ENCODE assay signal across 1 cellular context in genomic region chr10:72333111-72334012, GRCh38.
TF ChIP-seq lines count a peak whose summit lies in the region.

No MANE protein-coding gene starts in this region.

TF ChIP-seq in GM12878, 131 proteins besides CTCF, POLR2A, EP300 and RAD21:
- TF ChIP-seq NR2F1 (conservative IDR thresholded peaks at IDR 0.05) (0 out of 2 replicates have a peak, but pooled peaks have one; percentile 30), TARDBP (IDR thresholded peaks at IDR 0.05; ENCODE audit: borderline replicate concordance) (no peak), CUX1 (IDR thresholded peaks at IDR 0.05; ENCODE audit: insufficient replicate concordance, low read depth, low read length) (no peak), MTA2 (IDR thresholded peaks at IDR 0.05; ENCODE audit: low read depth) (peak; percentile 21; the same call in 1 of the 2 replicates), ZNF24 (IDR thresholded peaks at IDR 0.05) (no peak), USF2 (IDR thresholded peaks at IDR 0.05; ENCODE audit: borderline replicate concordance, low read depth, low read length) (no peak), NR2C2 (IDR thresholded peaks at IDR 0.05; ENCODE audit: borderline replicate concordance, control insufficient read depth, insufficient read length, low read depth) (no peak), CREM (IDR thresholded peaks at IDR 0.05; ENCODE audit: low read depth) (no peak), BHLHE40 (IDR thresholded peaks at IDR 0.05; ENCODE audit: borderline replicate concordance in 1 of 2, low read depth in 2 of 2, low read length in 1 of 2) (peak in 1 of 2 experiments; percentile 28; a peak in 1 of 4 replicates), KAT2A (conservative IDR thresholded peaks at IDR 0.05; ENCODE audit: control insufficient read depth, low read depth, low read length) (no peak), SIX5 (IDR thresholded peaks at IDR 0.05; ENCODE audit: low read depth, low read length, severe bottlenecking) (no peak), ZBTB11 (CRISPR knock-in tag; IDR thresholded peaks at IDR 0.05) (no peak), IKZF1 (conservative IDR thresholded peaks at IDR 0.05) (peak; percentile 9; the same call in 1 of the 2 replicates), TBL1XR1 (IDR thresholded peaks at IDR 0.05; ENCODE audit: low read depth, low read length) (no peak), FOXM1 (IDR thresholded peaks at IDR 0.05; ENCODE audit: low read depth, low read length) (no peak), HCFC1 (IDR thresholded peaks at IDR 0.05; ENCODE audit: low read length) (no peak), ASH2L (IDR thresholded peaks at IDR 0.05; ENCODE audit: borderline replicate concordance, low read depth) (no peak), DPF2 (IDR thresholded peaks at IDR 0.05) (0 out of 2 replicates have a peak, but pooled peaks have one; percentile 25), NKRF (conservative IDR thresholded peaks at IDR 0.05) (no peak), SMC3 (IDR thresholded peaks at IDR 0.05; ENCODE audit: borderline replicate concordance, low read length) (no peak)
TF ChIP-seq in GM12878: peak in this region for 5.
